In the genomic region with DNA sequence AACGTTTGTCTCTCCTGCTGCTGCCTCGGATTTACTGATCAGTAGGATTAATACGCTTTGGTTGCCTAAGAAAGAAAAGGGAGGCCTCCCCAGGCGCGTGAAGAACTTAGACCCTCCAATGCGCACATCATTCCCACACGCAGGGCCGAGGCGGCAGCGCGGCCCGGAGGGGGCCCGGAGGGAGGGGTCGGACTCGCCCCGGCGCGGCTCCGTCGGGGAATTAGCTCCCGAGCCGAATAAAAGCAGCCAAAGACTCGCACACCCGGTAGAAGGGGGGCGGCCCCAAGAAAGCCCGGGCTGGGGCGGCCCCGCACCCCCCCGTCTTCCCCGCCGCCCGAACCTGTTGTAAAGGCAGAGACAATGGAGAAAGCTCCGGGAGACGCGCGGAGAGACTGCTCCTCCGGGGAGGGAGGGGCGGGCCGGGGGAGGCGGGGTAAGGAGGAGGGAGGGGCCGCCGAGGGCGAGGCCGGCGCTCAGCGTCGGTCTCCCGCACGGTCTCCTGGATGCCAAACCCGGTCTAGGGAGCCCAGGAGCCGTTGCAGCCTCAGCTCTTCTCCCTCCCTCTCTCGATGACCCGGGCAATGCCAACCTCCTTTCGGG, we compare ENCODE assay signal across 8 cellular contexts. TPM values are rescaled to one million over a fixed set of nuclear protein-coding genes. Genes with fewer than 3 reads are reported as not detected.
DNase-seq lines count a peak whose midpoint lies in the region; ATAC-seq and TF ChIP-seq lines count a peak whose summit lies in the region.

A gene (minus strand): TSS at position 362 of the 600 bp plus-strand sequence. CDS start 446 bp downstream, outside the sequence.

- peak; percentile 66 for ATAC-seq in GM19463 (IDR thresholded peaks at IDR 0.05; ENCODE audit: unreplicated experiment)
- ATAC-seq in HG03439 (IDR thresholded peaks at IDR 0.05; ENCODE audit: unreplicated experiment) = no peak

- intact Hi-C loops in lower leg skin (cut with DNase I; ENCODE audit: low total_unique reads) = no loop called here

- DNase-seq in AG04449 (ENCODE audit: low read depth, low spot score) (no peak), NCI-H2081 (lab: John Stamatoyannopoulos, UW) (peak; percentile 74 to 82), lower leg skin (ENCODE audit: low spot score in 2 of 2) (peak; percentile 14 to 84)
- peak; percentile 66 for DNase-seq in activated CD4-positive, alpha-beta T cell treated with anti-CD3 and anti-CD28 coated beads, Interleukin-2, amount 50 U/mL, for 1 hour
- DNase-seq in stimulated activated CD4-positive, alpha-beta T cell treated with anti-CD3 and anti-CD28 coated beads, TNF-alpha, amount 100 ng/mL, for 24 hours (ENCODE audit: low read depth in 3 of 3) = peak; percentile 40 to 72 (median 48)

- no peak for TF ChIP-seq POLR2A in lower leg skin (IDR thresholded peaks at IDR 0.05)

- POLR2A ChIA-PET in AG04449 (lab: Yijun Ruan, JAX) = interaction anchor here (0.5 kb wide), 1 partner anchor 867 kb away, joined by 3 read pairs; no protein-coding TSS in a partner anchor

- CTCF ChIA-PET in AG04449 (lab: Yijun Ruan, JAX) = interaction anchor here (1.8 kb wide), 1 partner anchor 55 kb away, joined by 4 read pairs; no protein-coding TSS in a partner anchor

- no peak for TF ChIP-seq CTCF in AG04449 (IDR thresholded peaks at IDR 0.05; ENCODE audit: insufficient read depth, low read length, missing control alignments)
- no peak for TF ChIP-seq CTCF in lower leg skin (IDR thresholded peaks at IDR 0.05)

- peak within 1 kb of the TSS; percentile 48 for H3K4me3 ChIP-seq in AG04449 (ENCODE audit: low read depth, low read length)
- peak within 1 kb of the TSS; percentile 44 for H3K4me3 ChIP-seq in lower leg skin (ENCODE audit: low read depth, poor library complexity, severe bottlenecking)

- peak within 1 kb of the TSS; percentile 19 for H3K27ac ChIP-seq in cingulate gyrus (ENCODE audit: low read depth, low read length)

- WGBS in lower leg skin, 2 donors = 1% methylated on average over 24 to 50 of the region's 54 CpGs

RNA-seq across cellular contexts. Expression of the gene that starts here (rescaled TPM):
- 10 to 100 TPM in 3 of 4 donors, 1 to 10 TPM in 1; 2.6 to 32.3 (median 11.9) TPM for total RNA-seq in lower leg skin
